ENCODE assay signal across 7 cellular contexts in the genomic region with DNA sequence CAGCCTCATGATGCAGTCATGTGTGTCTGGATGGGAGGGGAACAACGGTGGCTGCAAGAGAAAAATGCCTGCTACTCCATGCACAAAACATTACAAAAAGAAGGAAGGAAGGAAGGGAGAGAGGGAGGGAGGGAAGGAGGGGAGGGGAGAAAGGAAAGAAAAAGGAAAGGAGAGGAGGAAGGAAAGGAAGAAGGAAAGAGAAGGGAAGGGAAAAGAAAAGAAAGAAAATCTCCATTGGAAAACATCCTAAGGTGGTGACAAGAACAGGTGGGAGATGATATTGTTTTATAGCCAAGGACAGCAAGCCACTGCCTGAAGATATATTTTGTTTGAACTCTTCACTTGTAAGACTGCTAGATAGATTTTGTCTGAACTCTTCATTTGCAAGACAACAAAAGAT.
"Had no signal": no experiment of that assay in that cellular context is flagged by ENCODE, and none has a peak within 500 bp of the region (broad histone marks: within the 10 kb centered on the region; RNA-seq: fewer than 3 reads in every experiment).

No MANE protein-coding gene starts in this region.

- FAIRE-seq: HTR-8/SVneo had no signal

- H3K36me3 ChIP-seq: HAP-1 had no signal

- H2AFZ ChIP-seq: GM23248 had no signal

- H3K9me3 ChIP-seq: HAP-1 had no signal

- H3K9ac ChIP-seq: GM23248 had no signal

- H3K4me3 ChIP-seq: GM23248, HAP-1 had no signal

- DNase-seq: GM23248, GOT3, H7, KG1 had no signal

- ATAC-seq: HCT116 had no signal

- H3K27ac ChIP-seq: GM23248 had no signal
